1 cellular context compared by ENCODE assay signal in the genomic region with DNA sequence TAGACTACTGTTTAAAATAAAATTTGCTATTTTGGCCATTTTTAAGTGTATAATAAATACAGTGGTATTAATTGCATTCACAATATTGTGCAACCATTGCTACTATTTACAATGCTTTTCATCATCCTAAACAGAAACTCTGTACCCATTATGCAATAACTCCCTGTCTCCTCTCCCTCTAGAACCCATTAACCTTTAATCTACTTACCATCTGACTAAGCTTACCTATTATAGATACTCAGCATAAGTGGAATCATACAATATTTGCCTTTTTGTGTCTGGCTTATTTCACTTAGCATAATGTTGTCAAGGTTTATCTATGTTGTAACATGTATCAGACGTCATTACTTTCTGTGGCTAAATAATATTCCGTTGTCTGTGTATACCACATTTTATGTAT.
TF ChIP-seq lines count a peak whose summit lies in the region.

No MANE protein-coding gene starts in this region.

TF ChIP-seq in HepG2, 621 proteins besides CTCF, POLR2A, EP300 and RAD21 (continued from another document):
- TF ChIP-seq ZNF546 (CRISPR knock-in tag; conservative IDR thresholded peaks at IDR 0.05): no peak
- TF ChIP-seq SNRNP70 (IDR thresholded peaks at IDR 0.05; ENCODE audit: low read depth, low read length): no peak
- no peak for TF ChIP-seq ZNF674 (CRISPR knock-in tag; IDR thresholded peaks at IDR 0.05; ENCODE audit: low read depth)
- no peak for TF ChIP-seq ZSCAN31 (CRISPR knock-in tag; IDR thresholded peaks at IDR 0.05; ENCODE audit: low read depth)
- no peak for TF ChIP-seq ZBTB7B (CRISPR knock-in tag; IDR thresholded peaks at IDR 0.05)
- TF ChIP-seq AGO1 (IDR thresholded peaks at IDR 0.05; ENCODE audit: low read depth, low read length, poor library complexity, severe bottlenecking): no peak
- no peak for TF ChIP-seq MAFG (CRISPR knock-in tag; IDR thresholded peaks at IDR 0.05)
- no peak for TF ChIP-seq RAD51 (IDR thresholded peaks at IDR 0.05; ENCODE audit: borderline replicate concordance)
- TF ChIP-seq FOXO1 (CRISPR knock-in tag; IDR thresholded peaks at IDR 0.05): peak; percentile 67; the same call in 1 of the 2 replicates
- peak; percentile 45 for TF ChIP-seq PHF5A (CRISPR knock-in tag; IDR thresholded peaks at IDR 0.05; ENCODE audit: low read depth, unreplicated experiment)
- peak; percentile 86 for TF ChIP-seq RARA (CRISPR knock-in tag; IDR thresholded peaks at IDR 0.05)
- TF ChIP-seq NCOA2 (CRISPR knock-in tag; IDR thresholded peaks at IDR 0.05): peak; percentile 85
- TF ChIP-seq, protein P1, sequence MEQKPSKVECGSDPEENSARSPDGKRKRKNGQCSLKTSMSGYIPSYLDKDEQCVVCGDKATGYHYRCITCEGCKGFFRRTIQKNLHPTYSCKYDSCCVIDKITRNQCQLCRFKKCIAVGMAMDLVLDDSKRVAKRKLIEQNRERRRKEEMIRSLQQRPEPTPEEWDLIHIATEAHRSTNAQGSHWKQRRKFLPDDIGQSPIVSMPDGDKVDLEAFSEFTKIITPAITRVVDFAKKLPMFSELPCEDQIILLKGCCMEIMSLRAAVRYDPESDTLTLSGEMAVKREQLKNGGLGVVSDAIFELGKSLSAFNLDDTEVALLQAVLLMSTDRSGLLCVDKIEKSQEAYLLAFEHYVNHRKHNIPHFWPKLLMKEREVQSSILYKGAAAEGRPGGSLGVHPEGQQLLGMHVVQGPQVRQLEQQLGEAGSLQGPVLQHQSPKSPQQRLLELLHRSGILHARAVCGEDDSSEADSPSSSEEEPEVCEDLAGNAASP (CRISPR knock-in tag; IDR thresholded peaks at IDR 0.05; ENCODE audit: borderline replicate concordance): peak; percentile 82; the same call in 1 of the 2 replicates
- TF ChIP-seq ZNF598 (CRISPR knock-in tag; IDR thresholded peaks at IDR 0.05; ENCODE audit: borderline replicate concordance): no peak
- no peak for TF ChIP-seq KDM4B (CRISPR knock-in tag; IDR thresholded peaks at IDR 0.05)
- TF ChIP-seq, protein P2, sequence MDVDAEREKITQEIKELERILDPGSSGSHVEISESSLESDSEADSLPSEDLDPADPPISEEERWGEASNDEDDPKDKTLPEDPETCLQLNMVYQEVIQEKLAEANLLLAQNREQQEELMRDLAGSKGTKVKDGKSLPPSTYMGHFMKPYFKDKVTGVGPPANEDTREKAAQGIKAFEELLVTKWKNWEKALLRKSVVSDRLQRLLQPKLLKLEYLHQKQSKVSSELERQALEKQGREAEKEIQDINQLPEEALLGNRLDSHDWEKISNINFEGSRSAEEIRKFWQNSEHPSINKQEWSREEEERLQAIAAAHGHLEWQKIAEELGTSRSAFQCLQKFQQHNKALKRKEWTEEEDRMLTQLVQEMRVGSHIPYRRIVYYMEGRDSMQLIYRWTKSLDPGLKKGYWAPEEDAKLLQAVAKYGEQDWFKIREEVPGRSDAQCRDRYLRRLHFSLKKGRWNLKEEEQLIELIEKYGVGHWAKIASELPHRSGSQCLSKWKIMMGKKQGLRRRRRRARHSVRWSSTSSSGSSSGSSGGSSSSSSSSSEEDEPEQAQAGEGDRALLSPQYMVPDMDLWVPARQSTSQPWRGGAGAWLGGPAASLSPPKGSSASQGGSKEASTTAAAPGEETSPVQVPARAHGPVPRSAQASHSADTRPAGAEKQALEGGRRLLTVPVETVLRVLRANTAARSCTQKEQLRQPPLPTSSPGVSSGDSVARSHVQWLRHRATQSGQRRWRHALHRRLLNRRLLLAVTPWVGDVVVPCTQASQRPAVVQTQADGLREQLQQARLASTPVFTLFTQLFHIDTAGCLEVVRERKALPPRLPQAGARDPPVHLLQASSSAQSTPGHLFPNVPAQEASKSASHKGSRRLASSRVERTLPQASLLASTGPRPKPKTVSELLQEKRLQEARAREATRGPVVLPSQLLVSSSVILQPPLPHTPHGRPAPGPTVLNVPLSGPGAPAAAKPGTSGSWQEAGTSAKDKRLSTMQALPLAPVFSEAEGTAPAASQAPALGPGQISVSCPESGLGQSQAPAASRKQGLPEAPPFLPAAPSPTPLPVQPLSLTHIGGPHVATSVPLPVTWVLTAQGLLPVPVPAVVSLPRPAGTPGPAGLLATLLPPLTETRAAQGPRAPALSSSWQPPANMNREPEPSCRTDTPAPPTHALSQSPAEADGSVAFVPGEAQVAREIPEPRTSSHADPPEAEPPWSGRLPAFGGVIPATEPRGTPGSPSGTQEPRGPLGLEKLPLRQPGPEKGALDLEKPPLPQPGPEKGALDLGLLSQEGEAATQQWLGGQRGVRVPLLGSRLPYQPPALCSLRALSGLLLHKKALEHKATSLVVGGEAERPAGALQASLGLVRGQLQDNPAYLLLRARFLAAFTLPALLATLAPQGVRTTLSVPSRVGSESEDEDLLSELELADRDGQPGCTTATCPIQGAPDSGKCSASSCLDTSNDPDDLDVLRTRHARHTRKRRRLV (CRISPR knock-in tag; IDR thresholded peaks at IDR 0.05): no peak
- TF ChIP-seq ZNF446 (CRISPR knock-in tag; IDR thresholded peaks at IDR 0.05): no peak
- TF ChIP-seq, protein P3, sequence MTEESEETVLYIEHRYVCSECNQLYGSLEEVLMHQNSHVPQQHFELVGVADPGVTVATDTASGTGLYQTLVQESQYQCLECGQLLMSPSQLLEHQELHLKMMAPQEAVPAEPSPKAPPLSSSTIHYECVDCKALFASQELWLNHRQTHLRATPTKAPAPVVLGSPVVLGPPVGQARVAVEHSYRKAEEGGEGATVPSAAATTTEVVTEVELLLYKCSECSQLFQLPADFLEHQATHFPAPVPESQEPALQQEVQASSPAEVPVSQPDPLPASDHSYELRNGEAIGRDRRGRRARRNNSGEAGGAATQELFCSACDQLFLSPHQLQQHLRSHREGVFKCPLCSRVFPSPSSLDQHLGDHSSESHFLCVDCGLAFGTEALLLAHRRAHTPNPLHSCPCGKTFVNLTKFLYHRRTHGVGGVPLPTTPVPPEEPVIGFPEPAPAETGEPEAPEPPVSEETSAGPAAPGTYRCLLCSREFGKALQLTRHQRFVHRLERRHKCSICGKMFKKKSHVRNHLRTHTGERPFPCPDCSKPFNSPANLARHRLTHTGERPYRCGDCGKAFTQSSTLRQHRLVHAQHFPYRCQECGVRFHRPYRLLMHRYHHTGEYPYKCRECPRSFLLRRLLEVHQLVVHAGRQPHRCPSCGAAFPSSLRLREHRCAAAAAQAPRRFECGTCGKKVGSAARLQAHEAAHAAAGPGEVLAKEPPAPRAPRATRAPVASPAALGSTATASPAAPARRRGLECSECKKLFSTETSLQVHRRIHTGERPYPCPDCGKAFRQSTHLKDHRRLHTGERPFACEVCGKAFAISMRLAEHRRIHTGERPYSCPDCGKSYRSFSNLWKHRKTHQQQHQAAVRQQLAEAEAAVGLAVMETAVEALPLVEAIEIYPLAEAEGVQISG (CRISPR knock-in tag; IDR thresholded peaks at IDR 0.05): no peak
- TF ChIP-seq, protein P4, sequence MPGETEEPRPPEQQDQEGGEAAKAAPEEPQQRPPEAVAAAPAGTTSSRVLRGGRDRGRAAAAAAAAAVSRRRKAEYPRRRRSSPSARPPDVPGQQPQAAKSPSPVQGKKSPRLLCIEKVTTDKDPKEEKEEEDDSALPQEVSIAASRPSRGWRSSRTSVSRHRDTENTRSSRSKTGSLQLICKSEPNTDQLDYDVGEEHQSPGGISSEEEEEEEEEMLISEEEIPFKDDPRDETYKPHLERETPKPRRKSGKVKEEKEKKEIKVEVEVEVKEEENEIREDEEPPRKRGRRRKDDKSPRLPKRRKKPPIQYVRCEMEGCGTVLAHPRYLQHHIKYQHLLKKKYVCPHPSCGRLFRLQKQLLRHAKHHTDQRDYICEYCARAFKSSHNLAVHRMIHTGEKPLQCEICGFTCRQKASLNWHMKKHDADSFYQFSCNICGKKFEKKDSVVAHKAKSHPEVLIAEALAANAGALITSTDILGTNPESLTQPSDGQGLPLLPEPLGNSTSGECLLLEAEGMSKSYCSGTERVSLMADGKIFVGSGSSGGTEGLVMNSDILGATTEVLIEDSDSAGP (CRISPR knock-in tag; IDR thresholded peaks at IDR 0.05; ENCODE audit: borderline replicate concordance): no peak
- no peak for TF ChIP-seq ONECUT2 (CRISPR knock-in tag; IDR thresholded peaks at IDR 0.05)
- TF ChIP-seq SMAD3 (CRISPR knock-in tag; IDR thresholded peaks at IDR 0.05): peak; percentile 62; the same call in 1 of the 2 replicates
- TF ChIP-seq, protein P5, sequence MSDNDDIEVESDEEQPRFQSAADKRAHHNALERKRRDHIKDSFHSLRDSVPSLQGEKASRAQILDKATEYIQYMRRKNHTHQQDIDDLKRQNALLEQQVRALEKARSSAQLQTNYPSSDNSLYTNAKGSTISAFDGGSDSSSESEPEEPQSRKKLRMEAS (IDR thresholded peaks at IDR 0.05): no peak
TF ChIP-seq in HepG2: peak in this region for 108.
